In genomic region chr6:142233945-142234682, GRCh38 we compare ENCODE assay signal across 27 cellular contexts.
"Had no signal": no experiment of that assay in that cellular context is flagged by ENCODE, and none has a peak within 500 bp of the region (broad histone marks: within the 10 kb centered on the region; RNA-seq: fewer than 3 reads in every experiment).

No MANE protein-coding gene starts in this region.

- FAIRE-seq: endometrium, islet of Langerhans, keratinocyte had no signal

- H3K27me3 Mint-ChIP-seq: dendritic cell treated with granulocyte-macrophage colony-stimulating factor and Interleukin-4, amounts not matched to agents 40 ng/mL and 50 ng/mL, for 4 days had no signal

- H3K4me1 ChIP-seq: colonic mucosa, esophagus squamous epithelium, gastrocnemius medialis, left lung, lower lobe of right lung had no signal

- H3K4me3 Mint-ChIP-seq: dendritic cell treated with granulocyte-macrophage colony-stimulating factor and Interleukin-4, amounts not matched to agents 40 ng/mL and 50 ng/mL, for 4 days; mesothelial cell of epicardium; naive B cell had no signal

- H3K36me3 ChIP-seq: colonic mucosa, esophagus squamous epithelium, gastrocnemius medialis, heart right ventricle, left lung, lower lobe of right lung had no signal

- H3K9me3 ChIP-seq: colonic mucosa, esophagus squamous epithelium, gastrocnemius medialis, lower lobe of right lung, mucosa of descending colon had no signal

- H3K36me3 Mint-ChIP-seq: mesothelial cell of epicardium, naive B cell had no signal

- ATAC-seq: esophagus mucosa, gastrocnemius medialis, heart right ventricle, left cardiac atrium, left lung, left ventricle myocardium superior, lower lobe of right lung, mucosa of descending colon had no signal

- H3K27ac Mint-ChIP-seq: dendritic cell treated with granulocyte-macrophage colony-stimulating factor and Interleukin-4, amounts not matched to agents 40 ng/mL and 50 ng/mL, for 4 days; mesothelial cell of epicardium; naive B cell had no signal

- H3K4me3 ChIP-seq: colonic mucosa, esophagus squamous epithelium, gastrocnemius medialis, heart right ventricle, left lung, lower lobe of right lung, mucosa of descending colon had no signal

- H3K27ac ChIP-seq: colonic mucosa, epithelial cell of prostate, esophagus squamous epithelium, gastrocnemius medialis, heart right ventricle, left lung, lower lobe of right lung had no signal

- H3K9me3 Mint-ChIP-seq: dendritic cell treated with granulocyte-macrophage colony-stimulating factor and Interleukin-4, amounts not matched to agents 40 ng/mL and 50 ng/mL, for 4 days had no signal

- H3K27me3 ChIP-seq: colonic mucosa, gastrocnemius medialis, left lung had no signal

- DNase-seq: colonic mucosa; cortex of kidney; effector CD4-positive, alpha-beta T cell; effector memory CD4-positive, alpha-beta T cell; erythroblast; esophagus squamous epithelium; foreskin fibroblast; foreskin melanocyte; gastrocnemius medialis; glutamatergic neuron; head of caudate nucleus; heart right ventricle; hippocampal formation; left cardiac atrium; left lung; left ventricle myocardium superior; lower lobe of right lung; mesenchymal stem cell; mucosa of descending colon; naive B cell had no signal
